In genomic region chr6:130222775-130223174, GRCh38 we compare ENCODE assay signal across 1 cellular context.
TF ChIP-seq lines count a peak whose summit lies in the region.

A gene with protein sequence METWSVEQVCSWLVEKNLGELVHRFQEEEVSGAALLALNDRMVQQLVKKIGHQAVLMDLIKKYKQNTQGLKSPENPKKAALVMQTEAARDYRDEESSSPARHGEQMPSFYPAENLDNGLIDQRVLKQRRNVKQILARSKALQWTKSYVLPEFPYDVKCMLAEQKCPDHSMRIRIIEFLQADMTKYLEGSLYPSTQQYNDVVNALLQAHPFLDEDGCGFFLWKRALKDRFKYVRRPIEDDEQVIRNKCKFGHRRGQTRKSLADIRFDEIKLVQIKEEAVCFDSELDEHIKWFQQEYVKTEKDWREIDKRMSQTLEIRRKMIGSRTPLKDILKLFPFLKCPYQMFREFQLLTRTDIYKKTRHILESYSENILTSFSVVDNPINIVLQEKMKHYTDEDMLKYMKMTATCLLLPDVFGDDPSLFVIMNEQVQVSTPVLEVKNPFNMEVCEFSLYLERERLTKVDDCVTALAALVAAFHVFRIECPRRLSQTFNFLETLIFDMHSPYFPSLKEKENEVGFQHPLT (minus strand): TSS chr6:130222951. CDS start chr6:130215273, 7,678 bp downstream.

TF ChIP-seq in K562, 482 proteins besides CTCF, POLR2A, EP300 and RAD21:
- no peak for TF ChIP-seq BCLAF1 (IDR thresholded peaks at IDR 0.05; ENCODE audit: borderline replicate concordance in 1 of 2, control insufficient read depth in 1 of 2, low read depth in 2 of 2, low read length in 1 of 2)
- TF ChIP-seq U2AF1 (optimal IDR thresholded peaks at IDR 0.05; ENCODE audit: low read depth, low read length): no peak
- no peak for TF ChIP-seq ASH1L (IDR thresholded peaks at IDR 0.05; ENCODE audit: borderline replicate concordance, low read depth, partially characterized antibody)
- no peak for TF ChIP-seq MAFF (IDR thresholded peaks at IDR 0.05; ENCODE audit: low read length)
- no peak for TF ChIP-seq SRSF9 (IDR thresholded peaks at IDR 0.05; ENCODE audit: borderline replicate concordance, low read depth, low read length)
- no peak for TF ChIP-seq SMARCB1 (IDR thresholded peaks at IDR 0.05; ENCODE audit: insufficient read length, low read depth)
TF ChIP-seq in K562: peak in this region for 0.
